ENCODE assay signal across 9 cellular contexts in the genomic region with DNA sequence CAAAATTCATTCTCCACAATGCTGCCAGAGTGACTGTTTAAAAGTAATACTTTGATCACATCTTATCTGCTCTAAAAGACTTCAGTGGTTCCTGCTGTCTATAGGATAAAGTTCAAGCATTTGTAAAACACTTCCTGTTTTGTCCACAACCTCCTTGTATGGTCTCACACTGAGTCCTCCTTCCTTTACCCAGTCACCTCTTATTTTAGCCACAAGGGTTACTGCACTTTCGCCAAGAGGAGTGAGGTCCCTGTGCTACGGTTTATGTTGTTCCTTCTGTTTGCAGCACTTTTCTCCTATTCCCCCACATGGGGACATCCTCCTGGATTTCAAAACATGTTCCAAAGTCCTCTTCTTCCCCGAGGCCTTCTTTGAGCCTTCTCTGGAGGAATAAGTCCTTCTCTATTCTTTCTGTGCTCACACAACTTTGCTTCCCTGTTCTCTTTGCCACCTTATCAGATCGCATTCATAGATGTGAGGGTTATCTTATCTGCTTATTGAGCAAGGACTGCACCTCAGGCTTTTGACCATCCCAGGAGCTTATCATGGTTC.
DNase-seq lines count a peak whose midpoint lies in the region; ATAC-seq, FAIRE-seq and TF ChIP-seq lines count a peak whose summit lies in the region.
"Had no signal": no experiment of that assay in that cellular context is flagged by ENCODE, and none has a peak within 500 bp of the region (broad histone marks: within the 10 kb centered on the region; RNA-seq: fewer than 3 reads in every experiment).

No MANE protein-coding gene starts in this region.

- H3K27me3 ChIP-seq in astrocyte (ENCODE audit: insufficient read depth, low read length) (no peaks in the 10 kb centered on the region), heart left ventricle (peaks cover 0 to 5% (median 0%) of the 10 kb centered on the region in 9 donors)

- intact Hi-C loops in heart left ventricle (cut with DNase I): loop anchor here in 9 of 10 donors (1.0 to 10.0 kb wide), 7 partner anchors 112 to 239 kb away; partner anchors contain the start of gene NABP1 (in 1 of the 9)

- DNase-seq in GDM1 (lab: John Stamatoyannopoulos, UW) (peak; percentile 40), astrocyte (ENCODE audit: low read depth) (no peak), GM13977 (ENCODE audit: low spot score) (no peak), NCI-H1436 treated with DMSO at 0.1 percent for 48 hours (lab: John Stamatoyannopoulos, UW) (no peak), NK-92 (lab: John Stamatoyannopoulos, UW; ENCODE audit: unreplicated experiment) (no peak), heart left ventricle (no peak)

- H3K79me2 ChIP-seq in astrocyte (ENCODE audit: insufficient read depth, low read length): no peaks in the 10 kb centered on the region

- H3K4me2 ChIP-seq in astrocyte (ENCODE audit: low read length): no peak overlapping the region

- H3K27me3 Mint-ChIP-seq in astrocyte (ENCODE audit: low read depth, unreplicated experiment): peaks cover 2% of the 10 kb centered on the region

- no peaks in the 10 kb centered on the region for H3K4me1 ChIP-seq in astrocyte (ENCODE audit: insufficient read depth, low read length)
- peaks cover 0 to 12% (median 0%) of the 10 kb centered on the region in 12 donors for H3K4me1 ChIP-seq in heart left ventricle

- no peak overlapping the region for H3K27ac Mint-ChIP-seq in astrocyte (ENCODE audit: unreplicated experiment)
- H3K27ac Mint-ChIP-seq: activated T-cell treated with anti-CD3 and anti-CD28 coated beads, Interleukin-2, amount 50 U/mL, for 24 hours had no signal

- H3K4me3 ChIP-seq in astrocyte (ENCODE audit: insufficient read depth, low read depth, low read length) (no peak overlapping the region), heart left ventricle (no peak overlapping the region)

- H3K4me3 Mint-ChIP-seq in astrocyte (ENCODE audit: unreplicated experiment): peak overlapping the region; percentile 28
- H3K4me3 Mint-ChIP-seq: activated T-cell treated with anti-CD3 and anti-CD28 coated beads, Interleukin-2, amount 50 U/mL, for 24 hours had no signal

- no peaks in the 10 kb centered on the region for H4K20me1 ChIP-seq in astrocyte (ENCODE audit: insufficient read depth, low read length)

- FAIRE-seq in astrocyte (lab: Jason Lieb, UNC): no peak

- H3K9me3 ChIP-seq in astrocyte (ENCODE audit: insufficient read depth, low read depth, low read length) (no peaks in the 10 kb centered on the region), heart left ventricle (no peaks in the 10 kb centered on the region)

- 70 to 79% (median 75%) methylated on average over 4 of the region's 4 CpGs for WGBS in heart left ventricle, 4 donors

- H3K36me3 ChIP-seq in astrocyte (ENCODE audit: insufficient read depth, low read length) (no peaks in the 10 kb centered on the region), heart left ventricle (no peaks in the 10 kb centered on the region)

- no peaks in the 10 kb centered on the region for H3K9me3 Mint-ChIP-seq in astrocyte (ENCODE audit: unreplicated experiment)
- H3K9me3 Mint-ChIP-seq: activated T-cell treated with anti-CD3 and anti-CD28 coated beads, Interleukin-2, amount 50 U/mL, for 24 hours had no signal

- H2AFZ ChIP-seq in astrocyte (ENCODE audit: low read depth, low read length): no peak overlapping the region

- in situ Hi-C loops in GM13977 (cut with MboI; ENCODE audit: low pct_unique_long_range_greater_than_20kb, low sequenced_read_pairs, unreplicated experiment): loop anchor here (10.0 kb wide), 2 partner anchors 119 to 599 kb away; no protein-coding TSS in a partner anchor

- H3K9ac ChIP-seq in astrocyte (ENCODE audit: low read length): no peak overlapping the region

- H3K36me3 Mint-ChIP-seq in astrocyte (ENCODE audit: low read depth, unreplicated experiment): no peaks in the 10 kb centered on the region

- no peak for TF ChIP-seq POLR2A in heart left ventricle (IDR thresholded peaks at IDR 0.05)

- ATAC-seq in GM21529 (IDR thresholded peaks at IDR 0.05; ENCODE audit: unreplicated experiment) (peak; percentile 42), HG03565 (IDR thresholded peaks at IDR 0.05; ENCODE audit: unreplicated experiment) (peak; percentile 84), heart left ventricle (no peak)

- TF ChIP-seq CTCF in astrocyte (IDR thresholded peaks at IDR 0.05; ENCODE audit: insufficient read depth, low read depth, low read length) (no peak), GM13977 (IDR thresholded peaks at IDR 0.05; ENCODE audit: extremely low read depth, insufficient read depth, missing control alignments) (no peak), heart left ventricle (IDR thresholded peaks at IDR 0.05) (no peak)

- H3K4me1 Mint-ChIP-seq in astrocyte (ENCODE audit: low read depth, unreplicated experiment): peaks cover 8% of the 10 kb centered on the region

- no peak overlapping the region for H3K27ac ChIP-seq in astrocyte (ENCODE audit: low read depth, low read length)
- peak overlapping the region in 1 of 12 donors; percentile 5 for H3K27ac ChIP-seq in heart left ventricle

Comparison
In these comparisons a context has a peak if more than half of its experiments do, and no peak if none do; other contexts are left out.
1. ATAC-seq: peak in GM21529 (single experiment) and HG03565 (single experiment); none in heart left ventricle (0 of 4).